ENCODE assay signal across 1 cellular context in the genomic region with DNA sequence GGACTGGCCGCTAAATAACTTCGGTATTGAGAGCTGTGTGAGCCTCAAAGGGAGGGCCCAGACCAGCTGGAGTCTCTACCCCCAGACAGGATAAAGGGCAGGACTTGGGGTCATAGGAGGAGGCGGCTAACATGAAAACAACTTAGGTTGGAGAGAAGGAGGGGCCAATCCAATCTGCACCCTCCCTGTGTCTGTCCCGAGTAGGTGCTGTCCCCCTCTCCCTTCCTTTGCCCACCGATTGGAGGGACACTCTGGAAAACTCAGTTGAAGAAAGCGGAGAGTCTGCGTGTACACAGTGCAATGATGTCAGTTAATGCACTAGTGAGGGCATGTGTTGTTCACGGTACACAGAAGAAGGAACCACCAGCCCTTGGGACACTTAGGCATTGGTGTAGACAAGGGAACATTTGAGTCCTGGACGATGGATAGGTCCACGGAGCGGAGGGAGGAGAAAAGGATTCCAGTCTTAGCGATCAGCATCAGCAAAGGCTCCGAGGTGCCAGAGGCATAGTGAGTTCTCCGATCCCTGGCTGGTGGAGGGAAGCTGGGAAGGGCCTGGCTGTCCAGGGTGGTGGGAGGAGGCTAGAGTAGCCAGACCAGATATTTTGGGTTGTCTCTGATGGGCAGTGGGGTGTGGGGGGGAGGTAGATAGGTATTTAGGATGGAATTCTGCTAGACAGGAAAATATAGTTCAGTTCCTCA.
TF ChIP-seq lines count a peak whose summit lies in the region.

No MANE protein-coding gene starts in this region.

TF ChIP-seq in endothelial cell of umbilical vein, 7 proteins besides CTCF, POLR2A, EP300 and RAD21:
- TF ChIP-seq MYC (IDR thresholded peaks at IDR 0.05; ENCODE audit: low read depth, low read length) (no peak), POLR2AphosphoS5 (IDR thresholded peaks at IDR 0.05; ENCODE audit: insufficient read depth, low read depth, low read length) (peak; percentile 24)
